ENCODE assay signal across 1 cellular context in genomic region chr11:65863889-65864757, GRCh38.
TF ChIP-seq lines count a peak whose summit lies in the region.

No MANE protein-coding gene starts in this region.

TF ChIP-seq in H1, 55 proteins besides CTCF, POLR2A, EP300 and RAD21:
- no peak for TF ChIP-seq CEBPB (IDR thresholded peaks at IDR 0.05; ENCODE audit: low read depth, low read length)
- peak; percentile 17; the same call in 1 of the 2 replicates for TF ChIP-seq POLR2AphosphoS5 (IDR thresholded peaks at IDR 0.05; ENCODE audit: low read depth, low read length)
- TF ChIP-seq JUND (IDR thresholded peaks at IDR 0.05; ENCODE audit: low read length) = no peak
